ENCODE assay signal across 8 cellular contexts in genomic region chr21:34029724-34030528, GRCh38. TPM values are rescaled to one million over a fixed set of nuclear protein-coding genes. Genes with fewer than 3 reads are reported as not detected.
A peak's percentile ranks its signal among the peaks of the same experiment; 100 is the strongest.
DNase-seq lines count a peak whose midpoint lies in the region; ATAC-seq, FAIRE-seq and TF ChIP-seq lines count a peak whose summit lies in the region.

No MANE protein-coding gene starts in this region.

- WGBS in aorta, 2 donors = 40 to 52% methylated on average over 14 of the region's 14 CpGs

- TF ChIP-seq CTCF in GM12865 (IDR thresholded peaks at IDR 0.05; ENCODE audit: insufficient read depth, low read depth, low read length, missing control alignments) (no peak), HCT116 (IDR thresholded peaks at IDR 0.05 in 2 of 3, conservative IDR thresholded peaks at IDR 0.05 in 1 of 3; ENCODE audit: borderline replicate concordance in 1 of 3, insufficient read depth in 1 of 3, low read depth in 2 of 3, low read length in 2 of 3) (no peak), fibroblast of mammary gland (conservative IDR thresholded peaks at IDR 0.05; ENCODE audit: control insufficient read depth, insufficient read depth, low read depth, low read length) (no peak), nephron progenitor cell (IDR thresholded peaks at IDR 0.05) (no peak)

- DNase-seq in GM12865 (ENCODE audit: low read depth) = peak; percentile 89
- DNase-seq in HCT116 (ENCODE audit: low read depth, low spot score) = peak; percentile 84
- DNase-seq in NCI-H2227 treated with DMSO at 0.1 percent for 48 hours (lab: John Stamatoyannopoulos, UW) = peak; percentile 49
- peak; percentile 30 for DNase-seq in activated T-cell treated with anti-CD3 and anti-CD28 coated beads for 24 hours (ENCODE audit: low read depth)
- DNase-seq in fibroblast of mammary gland (ENCODE audit: low read depth) = peak; percentile 90
- DNase-seq in nephron progenitor cell = peak; percentile 46
- peak in 1 of 2 donors; percentile 53 for DNase-seq in aorta
- no peak for DNase-seq in GM12891 (ENCODE audit: insufficient read length, low spot score)

- RAD21 ChIA-PET in HCT116 (lab: Charles Lee; ENCODE audit: low non-redundant PET in 1 of 2, low total read pairs in 2 of 2, uncharacterized antibody in 2 of 2, unreplicated experiment in 2 of 2) = no interaction called here

- H3K9me3 ChIP-seq in HCT116 (ENCODE audit: control insufficient read depth in 1 of 2, insufficient read depth in 1 of 2, low read depth in 1 of 2, low read length in 2 of 2) (no peaks in the 10 kb centered on the region), aorta (ENCODE audit: control insufficient read depth, low read length) (no peaks in the 10 kb centered on the region)

- H3K4me1 ChIP-seq in HCT116 (ENCODE audit: control insufficient read depth in 1 of 2, insufficient read depth in 2 of 2, low read length in 2 of 2) (peaks cover 3 to 15% of the 10 kb centered on the region in 2 experiments; a peak in 3 of 4 replicates), aorta (ENCODE audit: control insufficient read depth in 1 of 2, insufficient read depth in 2 of 2, low read length in 2 of 2) (no peaks in the 10 kb centered on the region)

- POLR2A ChIA-PET in HCT116 (lab: Charles Lee) = no interaction called here

- H3K36me3 ChIP-seq in HCT116 (ENCODE audit: control insufficient read depth in 1 of 2, insufficient read depth in 2 of 2, low read length in 2 of 2) = no peaks in the 10 kb centered on the region
- H3K36me3 ChIP-seq in aorta (ENCODE audit: control insufficient read depth in 1 of 2, insufficient read depth in 2 of 2, low read length in 1 of 2) = no peaks in the 10 kb centered on the region

- H3K4me1 Mint-ChIP-seq in nephron progenitor cell = peaks cover 30% of the 10 kb centered on the region

- ATAC-seq in HCT116 (peak; percentile 100), aorta (ENCODE audit: low FRiP score) (peak; percentile 67)

- peak overlapping the region; percentile 63 for H3K4me3 Mint-ChIP-seq in nephron progenitor cell

- no peaks in the 10 kb centered on the region for H3K36me3 Mint-ChIP-seq in nephron progenitor cell (ENCODE audit: low read depth)

- peaks cover 32% of the 10 kb centered on the region for H3K9me3 Mint-ChIP-seq in nephron progenitor cell

- no TSS peak for BruUV-seq in HCT116 (replicated peaks; lab: Mats Ljungman, UMichigan)

- H3K27me3 Mint-ChIP-seq in nephron progenitor cell (ENCODE audit: low read depth, poor library complexity) = peaks cover 3% of the 10 kb centered on the region

- no peak for TF ChIP-seq RAD21 in HCT116 (IDR thresholded peaks at IDR 0.05; ENCODE audit: low read depth)

- no peaks in the 10 kb centered on the region for H3K79me2 ChIP-seq in HCT116 (ENCODE audit: insufficient read depth, low read length)

- no peaks in the 10 kb centered on the region for H4K20me1 ChIP-seq in HCT116 (ENCODE audit: insufficient read depth)

- H3K27ac ChIP-seq in HCT116 (ENCODE audit: low read depth, low read length) (no peak overlapping the region), aorta (ENCODE audit: low read depth in 1 of 2, low read length in 2 of 2) (no peak overlapping the region)

- H3K9me2 ChIP-seq in HCT116 (ENCODE audit: insufficient read depth) = no peaks in the 10 kb centered on the region

- H2AFZ ChIP-seq in HCT116 (ENCODE audit: low read depth, low read length, poor library complexity, severe bottlenecking) = peak overlapping the region; percentile 95

- H3K9ac ChIP-seq in HCT116 (ENCODE audit: low read length) = no peak overlapping the region

- H3K27me3 ChIP-seq in HCT116 (ENCODE audit: insufficient read depth, low read length) (no peaks in the 10 kb centered on the region), aorta (ENCODE audit: control insufficient read depth in 1 of 2, insufficient read depth in 2 of 2, low read length in 1 of 2) (no peaks in the 10 kb centered on the region)

- intact Hi-C loops in HCT116 (cut with micrococcal nuclease) (no loop called here), aorta (cut with DNase I) (no loop called here)

- TF ChIP-seq POLR2A in HCT116 (IDR thresholded peaks at IDR 0.05; ENCODE audit: borderline replicate concordance, extremely low read depth, insufficient read depth, insufficient read length) = no peak
- TF ChIP-seq POLR2A in GM12891 (IDR thresholded peaks at IDR 0.05; ENCODE audit: low read depth, low read length) = no peak

- H3K4me3 ChIP-seq in GM12865 (ENCODE audit: low read depth, low read length) (peak overlapping the region; percentile 34; the same call in 1 of the 2 replicates), HCT116 (replicated peaks in 1 of 2; ENCODE audit: low read depth in 1 of 2, low read length in 2 of 2) (no peak overlapping the region), fibroblast of mammary gland (ENCODE audit: control insufficient read depth, low read depth, low read length) (peak overlapping the region; percentile 21), aorta (ENCODE audit: low read length in 2 of 2) (no peak overlapping the region)

- CTCF ChIA-PET in HCT116 (lab: Charles Lee) = no interaction called here

- FAIRE-seq in GM12891 (lab: Jason Lieb, UNC) = no peak

- H3K4me2 ChIP-seq in HCT116 (ENCODE audit: low read length) = 0 out of 2 replicates have a peak overlapping the region, but pooled peaks have one; percentile 0

- peak overlapping the region; percentile 40 for H3K27ac Mint-ChIP-seq in nephron progenitor cell

TF ChIP-seq in HCT116, 20 proteins besides CTCF, POLR2A, EP300 and RAD21 (continues in another document):
- peak; percentile 48 for TF ChIP-seq YY1 (IDR thresholded peaks at IDR 0.05; ENCODE audit: extremely low read depth, insufficient replicate concordance, low read depth, low read length)
- TF ChIP-seq MAX (IDR thresholded peaks at IDR 0.05) = peak; percentile 77
- TF ChIP-seq FOSL1 (IDR thresholded peaks at IDR 0.05; ENCODE audit: low read depth) = no peak
- TF ChIP-seq ZBTB33 (IDR thresholded peaks at IDR 0.05; ENCODE audit: extremely low read depth, insufficient replicate concordance, low read length) = no peak
- TF ChIP-seq SRF (IDR thresholded peaks at IDR 0.05; ENCODE audit: low read depth) = no peak
- no peak for TF ChIP-seq EZH2 (IDR thresholded peaks at IDR 0.05)
- no peak for TF ChIP-seq ELF1 (IDR thresholded peaks at IDR 0.05; ENCODE audit: borderline replicate concordance, low read depth)
- no peak for TF ChIP-seq TCF7L2 (IDR thresholded peaks at IDR 0.05; ENCODE audit: borderline replicate concordance, extremely low read depth, insufficient read depth, insufficient read length)

TF ChIP-seq in GM12891, 5 proteins besides CTCF, POLR2A, EP300 and RAD21:
- TF ChIP-seq POLR2AphosphoS5 (IDR thresholded peaks at IDR 0.05; ENCODE audit: low read depth, low read length) (no peak), POU2F2 (IDR thresholded peaks at IDR 0.05; ENCODE audit: low read depth, low read length) (no peak), SPI1 (IDR thresholded peaks at IDR 0.05; ENCODE audit: low read depth, low read length) (no peak), PAX5 (IDR thresholded peaks at IDR 0.05; ENCODE audit: insufficient read depth, low read length, severe bottlenecking) (no peak), TAF1 (IDR thresholded peaks at IDR 0.05; ENCODE audit: low read depth, low read length) (no peak)

RNA-seq across cellular contexts. Expression of gene MRPS6, which starts 43.5 kb away (rescaled TPM):
- total RNA-seq in HCT116 (2021; ENCODE audit: unreplicated experiment) (55.1 TPM), aorta (100 to 1,000 TPM in 1 of 2 donors, 10 to 100 TPM in 1; 78.4 to 137 TPM)
- polyA plus RNA-seq in HCT116 (2012) = 28.6 and 42.9 TPM in 2 replicates
- 100 to 1,000 TPM in 1 of 2 donors, 10 to 100 TPM in 1; 84.2 to 128 TPM for polyA plus RNA-seq in aorta
- 91.7 TPM for polyA plus RNA-seq in GM12891 (2012; ENCODE audit: low read depth, missing spikeins)

RNA-seq across cellular contexts. Expression of gene SLC5A3, which starts 43.5 kb away (rescaled TPM):
- total RNA-seq in HCT116 (2021; ENCODE audit: unreplicated experiment) = 11.8 TPM
- polyA plus RNA-seq in HCT116 (2012) = 2.3 and 2.8 TPM in 2 replicates
- total RNA-seq in aorta = 10 to 100 TPM; 25.2 to 82.3 TPM
- 1 to 10 TPM; 3.0 to 3.2 TPM for polyA plus RNA-seq in aorta
- polyA plus RNA-seq in GM12891 (2012; ENCODE audit: low read depth, missing spikeins) = 3.3 TPM

Comparison
In these comparisons a context has a peak if more than half of its experiments do, and no peak if none do; other contexts are left out.
1. H3K4me3 ChIP-seq: peak in GM12865 (single experiment) and fibroblast of mammary gland (single experiment); none in HCT116 (0 of 2) and aorta (0 of 2).